Comparison of ENCODE assay signal across 10 cellular contexts in the genomic region with DNA sequence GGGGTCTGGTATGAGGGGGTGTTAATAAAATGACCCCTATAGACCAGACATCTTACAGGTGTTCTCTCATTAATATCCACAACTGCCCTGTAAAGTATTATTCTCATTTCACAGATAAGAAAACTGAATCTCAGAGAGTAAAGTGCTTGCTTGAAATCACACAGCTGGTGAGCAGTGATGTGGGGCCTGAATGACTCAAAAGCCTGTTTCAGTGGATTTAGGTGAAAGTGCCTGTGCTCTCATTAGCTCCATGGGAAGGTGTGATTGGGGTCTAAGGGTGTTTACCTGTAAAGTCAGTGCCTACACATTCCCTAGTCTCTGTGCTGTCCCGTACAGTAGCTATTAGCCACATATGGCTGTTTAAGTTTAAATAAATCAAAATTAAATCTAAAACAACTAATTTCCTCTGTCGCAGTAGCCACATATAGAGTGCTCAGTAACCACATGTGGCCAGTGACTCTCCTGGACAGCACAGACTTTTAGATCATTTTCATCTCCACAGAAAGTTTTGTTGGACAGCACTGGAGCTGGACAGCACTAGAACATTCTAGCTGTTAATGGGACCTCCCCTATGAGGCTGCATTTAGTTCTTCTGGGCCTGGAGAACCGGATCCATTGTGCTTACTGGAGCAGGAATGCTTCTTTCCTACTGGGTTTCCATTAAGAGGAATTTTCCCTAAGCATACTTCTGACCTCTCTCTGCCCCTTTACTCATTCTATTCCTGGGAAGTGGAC. TPM values are rescaled to one million over a fixed set of nuclear protein-coding genes. Genes with fewer than 3 reads are reported as not detected.
DNase-seq lines count a peak whose midpoint lies in the region; ATAC-seq and TF ChIP-seq lines count a peak whose summit lies in the region.
"Had no signal": no experiment of that assay in that cellular context is flagged by ENCODE, and none has a peak within 500 bp of the region (broad histone marks: within the 10 kb centered on the region; RNA-seq: fewer than 3 reads in every experiment).

No MANE protein-coding gene starts in this region.

- no peak overlapping the region for H3K4me3 ChIP-seq in suprapubic skin
- H3K4me3 ChIP-seq: prostate gland had no signal

- peaks cover 14% of the 10 kb centered on the region for H3K4me1 ChIP-seq in suprapubic skin
- H3K4me1 ChIP-seq: prostate gland had no signal

- no peaks in the 10 kb centered on the region for H3K9me3 ChIP-seq in suprapubic skin
- H3K9me3 ChIP-seq: prostate gland had no signal

- TF ChIP-seq POLR2A in suprapubic skin (IDR thresholded peaks at IDR 0.05) = no peak

- TF ChIP-seq CTCF in suprapubic skin (IDR thresholded peaks at IDR 0.05) = no peak

- ATAC-seq in GM19043 (IDR thresholded peaks at IDR 0.05; ENCODE audit: low read depth, unreplicated experiment) = peak; percentile 87
- peak; percentile 93 for ATAC-seq in HG02642 (IDR thresholded peaks at IDR 0.05; ENCODE audit: poor library complexity, unreplicated experiment)
- ATAC-seq in HG03571 (IDR thresholded peaks at IDR 0.05; ENCODE audit: unreplicated experiment) = peak; percentile 88

- peak overlapping the region; percentile 64 for H3K27ac ChIP-seq in suprapubic skin

- DNase-seq in suprapubic skin (ENCODE audit: low spot score in 2 of 2) (no peak), NCI-H128 (lab: John Stamatoyannopoulos, UW; ENCODE audit: unreplicated experiment) (no peak), NCI-H2171 (lab: John Stamatoyannopoulos, UW) (no peak), SKM-1 treated with dmso at 0.1 percent for 144 hours (lab: John Stamatoyannopoulos, UW; ENCODE audit: unreplicated experiment) (no peak), SHP77 treated with DMSO at 0.1 percent for 48 hours (lab: John Stamatoyannopoulos, UW) (no peak)
- DNase-seq: activated gamma-delta T cell treated with Interleukin-2 at 50 U/mL for 16 hours had no signal

- TF ChIP-seq EP300 in suprapubic skin (IDR thresholded peaks at IDR 0.05) = no peak

- WGBS in suprapubic skin = 96% methylated on average over 3 of the region's 3 CpGs

- H3K36me3 ChIP-seq in suprapubic skin = no peaks in the 10 kb centered on the region
- H3K36me3 ChIP-seq: prostate gland had no signal

- H3K27me3 ChIP-seq in suprapubic skin = no peaks in the 10 kb centered on the region

RNA-seq across cellular contexts. Expression of gene SEMA6A, which starts 52.5 kb away (rescaled TPM):
- total RNA-seq in suprapubic skin = 10 to 100 TPM in 3 of 4 donors, 1 to 10 TPM in 1; 7.4 to 27.8 (median 15.5) TPM
